In the genomic region with DNA sequence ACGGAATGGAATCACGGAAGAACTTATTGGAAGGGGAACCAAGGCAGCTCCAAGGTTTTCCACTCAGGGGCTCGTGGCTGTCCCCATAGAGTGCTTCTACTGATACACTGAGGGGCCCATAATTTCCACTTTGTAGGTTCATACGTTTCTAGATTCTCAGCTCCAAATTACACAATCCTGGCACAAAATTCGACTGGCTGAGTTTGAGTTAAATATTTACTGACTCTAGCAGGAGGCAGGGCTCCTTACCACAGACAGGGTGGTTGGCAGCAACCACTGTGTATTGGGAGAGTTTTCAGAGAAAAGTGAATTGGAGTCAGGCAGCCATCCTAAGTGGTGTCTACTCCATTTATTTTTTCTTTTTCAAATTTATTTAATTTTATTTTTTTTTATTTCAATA, we compare ENCODE assay signal across 19 cellular contexts.
"Had no signal": no experiment of that assay in that cellular context is flagged by ENCODE, and none has a peak within 500 bp of the region (broad histone marks: within the 10 kb centered on the region; RNA-seq: fewer than 3 reads in every experiment).

No MANE protein-coding gene starts in this region.

- H3K4me3 Mint-ChIP-seq: activated naive CD4-positive, alpha-beta T cell treated with anti-CD3 and anti-CD28 coated beads, Interleukin-2, amount 50 U/mL, for 24 hours; naive B cell; neural progenitor cell; stimulated activated effector memory CD8-positive, alpha-beta T cell treated with anti-CD3 and anti-CD28 coated beads, Interleukin-12 subunit alpha, Interleukin-12 subunit beta, amount 100 ng/mL, for 72 hours; T-helper 1 cell treated with Interleukin-12 subunit alpha and Interleukin-12 subunit beta and Interleukin-4 antibody, amounts not matched to agents 30 μg/mL and 1 μg/mL, for 36 hours had no signal

- H3K27ac ChIP-seq: breast epithelium, neural progenitor cell, psoas muscle, stomach, testis, upper lobe of left lung had no signal

- ATAC-seq: esophagus mucosa; psoas muscle; stimulated activated effector memory CD8-positive, alpha-beta T cell treated with anti-CD3 and anti-CD28 coated beads, Interleukin-12 subunit alpha, Interleukin-12 subunit beta, amount 100 ng/mL, for 72 hours had no signal

- H3K9me3 ChIP-seq: breast epithelium, left ventricle myocardium inferior, psoas muscle, stomach, testis, upper lobe of left lung had no signal

- H3K36me3 Mint-ChIP-seq: activated naive CD4-positive, alpha-beta T cell treated with anti-CD3 and anti-CD28 coated beads, Interleukin-2, amount 50 U/mL, for 24 hours; naive B cell; neural progenitor cell; stimulated activated effector memory CD8-positive, alpha-beta T cell treated with anti-CD3 and anti-CD28 coated beads, Interleukin-12 subunit alpha, Interleukin-12 subunit beta, amount 100 ng/mL, for 72 hours had no signal

- H3K4me2 ChIP-seq: neural progenitor cell had no signal

- H3K9me3 Mint-ChIP-seq: activated naive CD4-positive, alpha-beta T cell treated with anti-CD3 and anti-CD28 coated beads, Interleukin-2, amount 50 U/mL, for 24 hours; neural progenitor cell; stimulated activated effector memory CD8-positive, alpha-beta T cell treated with anti-CD3 and anti-CD28 coated beads, Interleukin-12 subunit alpha, Interleukin-12 subunit beta, amount 100 ng/mL, for 72 hours; T-helper 1 cell treated with Interleukin-12 subunit alpha and Interleukin-12 subunit beta and Interleukin-4 antibody, amounts not matched to agents 30 μg/mL and 1 μg/mL, for 36 hours had no signal

- FAIRE-seq: astrocyte, islet of Langerhans had no signal

- H3K4me3 ChIP-seq: breast epithelium, coronary artery, left ventricle myocardium inferior, neural progenitor cell, psoas muscle, stomach, testis, upper lobe of left lung had no signal

- H3K27ac Mint-ChIP-seq: activated naive CD4-positive, alpha-beta T cell treated with anti-CD3 and anti-CD28 coated beads, Interleukin-2, amount 50 U/mL, for 24 hours; naive B cell; neural progenitor cell; stimulated activated effector memory CD8-positive, alpha-beta T cell treated with anti-CD3 and anti-CD28 coated beads, Interleukin-12 subunit alpha, Interleukin-12 subunit beta, amount 100 ng/mL, for 72 hours; T-helper 1 cell treated with Interleukin-12 subunit alpha and Interleukin-12 subunit beta and Interleukin-4 antibody, amounts not matched to agents 30 μg/mL and 1 μg/mL, for 36 hours had no signal

- DNase-seq: activated CD4-positive, alpha-beta T cell treated with anti-CD3 and anti-CD28 coated beads, Interleukin-2, amount 50 U/mL, for 48 hours; activated gamma-delta T cell; hippocampal formation; left ventricle myocardium inferior; naive B cell; psoas muscle; stimulated activated CD4-positive, alpha-beta T cell treated with anti-CD3 and anti-CD28 coated beads, Interleukin-4, amount 100 ng/mL, for 24 hours; stomach; testis; upper lobe of left lung had no signal

- H3K9ac ChIP-seq: neural progenitor cell had no signal

- H3K27me3 ChIP-seq: breast epithelium, neural progenitor cell, stomach, testis, upper lobe of left lung had no signal

- H3K36me3 ChIP-seq: breast epithelium, left ventricle myocardium inferior, neural progenitor cell, stomach, upper lobe of left lung had no signal

- H3K4me1 ChIP-seq: testis had no signal

- H3K4me1 Mint-ChIP-seq: activated naive CD4-positive, alpha-beta T cell treated with anti-CD3 and anti-CD28 coated beads, Interleukin-2, amount 50 U/mL, for 24 hours; naive B cell; neural progenitor cell; stimulated activated effector memory CD8-positive, alpha-beta T cell treated with anti-CD3 and anti-CD28 coated beads, Interleukin-12 subunit alpha, Interleukin-12 subunit beta, amount 100 ng/mL, for 72 hours had no signal
